In genomic region chr1:36542024-36542961, GRCh38 we compare ENCODE assay signal across 1 cellular context.
TF ChIP-seq lines count a peak whose summit lies in the region.

No MANE protein-coding gene starts in this region.

TF ChIP-seq in A549, 52 proteins besides CTCF, POLR2A, EP300 and RAD21:
- TF ChIP-seq PBX3 (IDR thresholded peaks at IDR 0.05) (no peak), E2F6 (IDR thresholded peaks at IDR 0.05; ENCODE audit: borderline replicate concordance, low read depth) (no peak), ATOH8 (CRISPR knock-in tag; IDR thresholded peaks at IDR 0.05; ENCODE audit: low read depth) (no peak), FOSL2 (IDR thresholded peaks at IDR 0.05) (no peak), FOSL2 (CRISPR knock-in tag; IDR thresholded peaks at IDR 0.05) (no peak), RCOR1 (IDR thresholded peaks at IDR 0.05; ENCODE audit: low read depth, low read length) (no peak), HMGXB4 (CRISPR knock-in tag; IDR thresholded peaks at IDR 0.05; ENCODE audit: borderline replicate concordance) (no peak), MAFK (IDR thresholded peaks at IDR 0.05; ENCODE audit: partially characterized antibody) (no peak), REST (IDR thresholded peaks at IDR 0.05) (no peak), FOXS1 (CRISPR knock-in tag; IDR thresholded peaks at IDR 0.05) (no peak), USF2 (IDR thresholded peaks at IDR 0.05) (no peak), MAX (IDR thresholded peaks at IDR 0.05) (no peak), NFE2L2 (conservative IDR thresholded peaks at IDR 0.05; ENCODE audit: low read length) (no peak), NPAS2 (CRISPR knock-in tag; IDR thresholded peaks at IDR 0.05; ENCODE audit: borderline replicate concordance) (no peak), HOXB13 (CRISPR knock-in tag; IDR thresholded peaks at IDR 0.05; ENCODE audit: low read depth) (no peak), EHF (CRISPR knock-in tag; IDR thresholded peaks at IDR 0.05) (no peak)
